ENCODE assay signal across 20 cellular contexts in the genomic region with DNA sequence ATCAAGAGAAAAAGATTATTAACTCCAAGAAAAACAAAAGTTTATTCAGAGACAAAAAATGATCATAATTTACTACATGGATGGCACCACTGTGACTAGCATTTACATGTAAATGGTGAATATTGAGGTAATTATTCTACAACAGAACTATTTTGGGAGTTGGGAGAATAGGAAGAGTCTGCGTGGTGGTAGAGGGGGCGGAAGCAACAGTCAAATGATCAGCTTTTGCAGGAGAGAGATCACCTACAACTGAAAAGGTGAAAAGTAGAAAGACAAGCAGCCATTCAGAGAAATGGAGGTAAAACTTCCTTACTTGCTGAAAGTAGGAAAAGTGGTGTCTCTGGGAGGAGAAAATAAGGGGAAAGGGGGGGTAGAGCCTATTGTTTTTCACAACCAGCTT.
DNase-seq lines count a peak whose midpoint lies in the region; ATAC-seq, FAIRE-seq and TF ChIP-seq lines count a peak whose summit lies in the region.
"Had no signal": no experiment of that assay in that cellular context is flagged by ENCODE, and none has a peak within 500 bp of the region (broad histone marks: within the 10 kb centered on the region; RNA-seq: fewer than 3 reads in every experiment).

No MANE protein-coding gene starts in this region.

- no peak overlapping the region for H3K27ac ChIP-seq in GM23338 (ENCODE audit: low read depth)
- no peak overlapping the region for H3K27ac ChIP-seq in HUES48 (ENCODE audit: low read depth, low read length)
- H3K27ac ChIP-seq in H1 (ENCODE audit: low read depth, low read length), result no peak overlapping the region
- no peak overlapping the region for H3K27ac ChIP-seq in kidney (ENCODE audit: low read depth in 2 of 2, low read length in 2 of 2)
- H3K27ac ChIP-seq in brain microvascular endothelial cell, result no peak overlapping the region
- H3K27ac ChIP-seq: GM23248 had no signal

- H3K9me3 ChIP-seq in HUES48 (ENCODE audit: control insufficient read depth, insufficient read depth, low read length) (no peaks in the 10 kb centered on the region), H1 (ENCODE audit: insufficient read depth in 2 of 2, low read depth in 1 of 2, low read length in 1 of 2) (no peaks in the 10 kb centered on the region), kidney (ENCODE audit: control insufficient read depth in 1 of 2, low read length in 2 of 2) (no peaks in the 10 kb centered on the region)
- H3K9me3 ChIP-seq: Caco-2 had no signal

- no peak overlapping the region for H3K18ac ChIP-seq in H1 (ENCODE audit: extremely low read depth, low read length)

- no peaks in the 10 kb centered on the region for H3K27me3 ChIP-seq in GM23338 (ENCODE audit: insufficient read depth)
- H3K27me3 ChIP-seq in HUES48 (ENCODE audit: control insufficient read depth, insufficient read depth, low read length), result no peaks in the 10 kb centered on the region
- H3K27me3 ChIP-seq in H1 (replicated peaks in 1 of 4; ENCODE audit: control insufficient read depth in 3 of 4, extremely low read depth in 1 of 4, insufficient read depth in 3 of 4, low read length in 3 of 4), result no peaks in the 10 kb centered on the region
- no peaks in the 10 kb centered on the region for H3K27me3 ChIP-seq in brain microvascular endothelial cell (replicated peaks)

- peak overlapping the region; percentile 4; the same call in 1 of the 3 replicates for H3K4me3 Mint-ChIP-seq in GM23338
- no peak overlapping the region for H3K4me3 Mint-ChIP-seq in neural crest cell
- H3K4me3 Mint-ChIP-seq: CD4-positive, alpha-beta memory T cell; HFFc6 had no signal

- intact Hi-C loops in kidney (cut with DNase I), result no loop called here

- FAIRE-seq in H1 (lab: Jason Lieb, UNC) (peak; percentile 28), kidney (lab: Jason Lieb, UNC) (no peak)
- FAIRE-seq: G401.6, GM12892, H54 had no signal

- no peak overlapping the region for H4K8ac ChIP-seq in H1 (ENCODE audit: extremely low read depth, insufficient read depth, low read length)

- no peaks in the 10 kb centered on the region; the same call in 2 of the 3 replicates for H3K9me3 Mint-ChIP-seq in GM23338
- peaks cover 7% of the 10 kb centered on the region for H3K9me3 Mint-ChIP-seq in neural crest cell
- H3K9me3 Mint-ChIP-seq: CD4-positive, alpha-beta memory T cell; HFFc6 had no signal

- DNase-seq in GM23338 (ENCODE audit: low spot score), result no peak
- DNase-seq in H1 (ENCODE audit: low read depth in 1 of 2, low spot score in 2 of 2), result no peak
- no peak for DNase-seq in neural crest cell (ENCODE audit: low read depth, low spot score)
- DNase-seq in NCI-H146 (lab: John Stamatoyannopoulos, UW), result no peak
- DNase-seq in COLO829 (ENCODE audit: low spot score), result no peak
- DNase-seq in kidney, result no peak
- no peak for DNase-seq in brain microvascular endothelial cell
- DNase-seq: 8988T; C1 segment of cervical spinal cord; Caco-2; CD4-positive, alpha-beta memory T cell; DMS153; DND-41; GM23248; HFFc6 had no signal

- H4K91ac ChIP-seq in H1 (replicated peaks; ENCODE audit: insufficient read length, low read length), result no peak overlapping the region

- H2BK20ac ChIP-seq in H1 (ENCODE audit: low read length), result no peak overlapping the region

- H3K4ac ChIP-seq in H1 (replicated peaks; ENCODE audit: insufficient read length, low read depth, low read length), result no peak overlapping the region

- H2AK5ac ChIP-seq in H1 (ENCODE audit: low read depth, low read length), result no peak overlapping the region

- H3K56ac ChIP-seq in H1 (replicated peaks; ENCODE audit: insufficient read length, low read depth, low read length), result no peak overlapping the region

- H3K79me2 ChIP-seq in GM23338 (replicated peaks; ENCODE audit: insufficient read depth) (no peaks in the 10 kb centered on the region), H1 (ENCODE audit: control insufficient read depth in 1 of 2, insufficient read depth in 2 of 2, low read length in 2 of 2) (no peaks in the 10 kb centered on the region)

- 69% methylated on average over 2 of the region's 2 CpGs; no CpG with 5 or more reads in 1 of the 2 experiments for WGBS in H1 (ENCODE audit: extremely low coverage in 1 of 2, insufficient coverage in 1 of 2, insufficient read length in 1 of 2, insufficient replicate concordance in 2 of 2, low coverage in 1 of 2, low lambda C conversion rate in 2 of 2, missing lambda C conversion rate in 1 of 2), 2 experiments

- H3K23ac ChIP-seq in H1 (ENCODE audit: insufficient read length), result no peak overlapping the region

- H3K4me1 Mint-ChIP-seq in GM23338, result peaks cover 11% of the 10 kb centered on the region
- peaks cover 22% of the 10 kb centered on the region for H3K4me1 Mint-ChIP-seq in neural crest cell

- H3K27me3 Mint-ChIP-seq in GM23338 (ENCODE audit: insufficient read depth, low read depth, poor library complexity), result peaks cover 5% of the 10 kb centered on the region
- H3K27me3 Mint-ChIP-seq in neural crest cell (ENCODE audit: low read depth), result no peaks in the 10 kb centered on the region

- H3K23me2 ChIP-seq in H1 (ENCODE audit: low read depth, low read length), result no peaks in the 10 kb centered on the region

- no peaks in the 10 kb centered on the region for H3F3A ChIP-seq in GM23338 (replicated peaks; ENCODE audit: low read depth)

- H2BK15ac ChIP-seq in H1 (ENCODE audit: low read length), result no peak overlapping the region

- CTCF ChIA-PET in H1 (lab: Charles Lee; ENCODE audit: partially characterized antibody), result no interaction called here

- H3K27ac Mint-ChIP-seq in GM23338 (peak overlapping the region; percentile 79), neural crest cell (ENCODE audit: unreplicated experiment) (peak overlapping the region; percentile 1)
- H3K27ac Mint-ChIP-seq: CD4-positive, alpha-beta memory T cell; HFFc6 had no signal

- TF ChIP-seq POLR2A in H1 (IDR thresholded peaks at IDR 0.05; ENCODE audit: control extremely low read depth in 1 of 2, low read depth in 2 of 2, low read length in 2 of 2), result no peak

- H3K36me3 ChIP-seq in GM23338 (ENCODE audit: insufficient read depth), result no peaks in the 10 kb centered on the region; the same call in 1 of the 2 replicates
- H3K36me3 ChIP-seq in HUES48 (ENCODE audit: control insufficient read depth, insufficient read depth, low read length), result no peaks in the 10 kb centered on the region
- no peaks in the 10 kb centered on the region for H3K36me3 ChIP-seq in H1 (ENCODE audit: control insufficient read depth in 2 of 4, insufficient read depth in 4 of 4, low read length in 3 of 4)
- H3K36me3 ChIP-seq in kidney (ENCODE audit: control insufficient read depth in 1 of 2, insufficient read depth in 2 of 2, low read length in 2 of 2), result no peaks in the 10 kb centered on the region
- no peaks in the 10 kb centered on the region for H3K36me3 ChIP-seq in brain microvascular endothelial cell (replicated peaks)

- H2BK5ac ChIP-seq in H1 (ENCODE audit: low read depth, low read length), result no peak overlapping the region

- H3K79me1 ChIP-seq in H1 (ENCODE audit: low read depth, low read length), result no peaks in the 10 kb centered on the region

- TF ChIP-seq CTCF in GM23338 (conservative IDR thresholded peaks at IDR 0.05; ENCODE audit: low read depth in 2 of 2), result no peak
- no peak for TF ChIP-seq CTCF in H1 (IDR thresholded peaks at IDR 0.05; ENCODE audit: control extremely low read depth in 1 of 3, insufficient read depth in 1 of 3, low read depth in 1 of 3, low read length in 3 of 3)
- TF ChIP-seq CTCF in neural crest cell (conservative IDR thresholded peaks at IDR 0.05), result no peak
- no peak for TF ChIP-seq CTCF in kidney (IDR thresholded peaks at IDR 0.05; ENCODE audit: borderline replicate concordance, extremely low read depth, insufficient read depth)
- TF ChIP-seq CTCF in brain microvascular endothelial cell (IDR thresholded peaks at IDR 0.05; ENCODE audit: low read depth, low read length, missing control alignments), result no peak

- peaks cover 5% of the 10 kb centered on the region; the same call in 2 of the 3 replicates for H3K36me3 Mint-ChIP-seq in GM23338 (ENCODE audit: low read depth)
- peaks cover 2% of the 10 kb centered on the region for H3K36me3 Mint-ChIP-seq in neural crest cell (ENCODE audit: low read depth)
- H3K36me3 Mint-ChIP-seq: CD4-positive, alpha-beta memory T cell had no signal

- TF ChIP-seq RAD21 in H1 (IDR thresholded peaks at IDR 0.05 in 1 of 2, conservative IDR thresholded peaks at IDR 0.05 in 1 of 2; ENCODE audit: low read depth in 2 of 2, low read length in 2 of 2), result no peak

- H4K5ac ChIP-seq in H1 (ENCODE audit: insufficient read length, low read depth, low read length), result no peak overlapping the region

- H4K20me1 ChIP-seq in GM23338 (replicated peaks; ENCODE audit: insufficient read depth) (no peaks in the 10 kb centered on the region), H1 (replicated peaks in 1 of 2; ENCODE audit: control insufficient read depth in 1 of 2, insufficient read depth in 2 of 2, low read length in 2 of 2) (no peaks in the 10 kb centered on the region)

- H2BK120ac ChIP-seq in H1 (replicated peaks; ENCODE audit: low read depth, low read length), result no peak overlapping the region

- in situ Hi-C loops in brain microvascular endothelial cell (cut with HindIII; ENCODE audit: low pct_ligation_motif_present, low sequenced_read_pairs), result no loop called here

- H3K9me2 ChIP-seq in GM23338 (ENCODE audit: insufficient read depth), result peaks cover 6% of the 10 kb centered on the region; the same call in 1 of the 2 replicates

- no peak for TF ChIP-seq EP300 in H1 (IDR thresholded peaks at IDR 0.05; ENCODE audit: borderline replicate concordance in 1 of 2, low read depth in 2 of 2, low read length in 2 of 2)

- H2BK12ac ChIP-seq in H1 (ENCODE audit: low read depth, low read length), result no peak overlapping the region

- H3K9ac ChIP-seq in HUES48 (ENCODE audit: low read depth, low read length) (peak overlapping the region; percentile 31; the same call in 1 of the 2 replicates), H1 (replicated peaks in 1 of 4; ENCODE audit: extremely low read depth in 1 of 4, low read depth in 3 of 4, low read length in 3 of 4) (no peak overlapping the region), kidney (ENCODE audit: low read length in 2 of 2) (no peak overlapping the region)
- H3K9ac ChIP-seq: GM23248 had no signal

- H3K4me2 ChIP-seq in GM23338 (peak overlapping the region; percentile 56), H1 (ENCODE audit: insufficient read depth in 1 of 2, low read depth in 2 of 2, low read length in 2 of 2) (no peak overlapping the region; a peak in 1 of 4 replicates)

- H3K4me1 ChIP-seq in GM23338 (ENCODE audit: insufficient read depth) (peaks cover 20% of the 10 kb centered on the region), HUES48 (ENCODE audit: control insufficient read depth, insufficient read depth, low read length) (peaks cover 21% of the 10 kb centered on the region), H1 (replicated peaks in 1 of 4; ENCODE audit: control insufficient read depth in 3 of 4, insufficient read depth in 4 of 4, low read length in 3 of 4) (peaks cover 0 to 2% (median 0%) of the 10 kb centered on the region in 4 experiments; a peak in 1 of 7 replicates), kidney (ENCODE audit: control insufficient read depth in 1 of 2, insufficient read depth in 1 of 2, low read depth in 1 of 2, low read length in 2 of 2) (no peaks in the 10 kb centered on the region)

- no peak for ATAC-seq in GM23338
- ATAC-seq: HCT116 had no signal

- H2AFZ ChIP-seq in GM23338 (peak overlapping the region; percentile 58), H1 (ENCODE audit: low read length) (peak overlapping the region; percentile 67; the same call in 1 of the 2 replicates)
- H2AFZ ChIP-seq: GM23248 had no signal

- H3K14ac ChIP-seq in H1 (ENCODE audit: insufficient read length), result no peak overlapping the region

- POLR2A ChIA-PET in H1 (lab: Charles Lee; ENCODE audit: partially characterized antibody), result interaction anchor here (0.8 to 1.3 kb wide), 2 partner anchors 9 to 11 kb away, joined by 3 read pairs; no protein-coding TSS in a partner anchor

- no peak overlapping the region for H3K4me3 ChIP-seq in GM23338
- no peak overlapping the region for H3K4me3 ChIP-seq in HUES48 (ENCODE audit: low read depth, low read length)
- H3K4me3 ChIP-seq in H1 (ENCODE audit: extremely low read depth in 1 of 4, insufficient read depth in 2 of 4, low read depth in 3 of 4, low read length in 4 of 4), result no peak overlapping the region
- H3K4me3 ChIP-seq in kidney (ENCODE audit: low read length in 2 of 2), result no peak overlapping the region
- H3K4me3 ChIP-seq in brain microvascular endothelial cell (ENCODE audit: low read depth, low read length), result no peak overlapping the region
- H3K4me3 ChIP-seq: GM23248 had no signal
